In the genomic region with DNA sequence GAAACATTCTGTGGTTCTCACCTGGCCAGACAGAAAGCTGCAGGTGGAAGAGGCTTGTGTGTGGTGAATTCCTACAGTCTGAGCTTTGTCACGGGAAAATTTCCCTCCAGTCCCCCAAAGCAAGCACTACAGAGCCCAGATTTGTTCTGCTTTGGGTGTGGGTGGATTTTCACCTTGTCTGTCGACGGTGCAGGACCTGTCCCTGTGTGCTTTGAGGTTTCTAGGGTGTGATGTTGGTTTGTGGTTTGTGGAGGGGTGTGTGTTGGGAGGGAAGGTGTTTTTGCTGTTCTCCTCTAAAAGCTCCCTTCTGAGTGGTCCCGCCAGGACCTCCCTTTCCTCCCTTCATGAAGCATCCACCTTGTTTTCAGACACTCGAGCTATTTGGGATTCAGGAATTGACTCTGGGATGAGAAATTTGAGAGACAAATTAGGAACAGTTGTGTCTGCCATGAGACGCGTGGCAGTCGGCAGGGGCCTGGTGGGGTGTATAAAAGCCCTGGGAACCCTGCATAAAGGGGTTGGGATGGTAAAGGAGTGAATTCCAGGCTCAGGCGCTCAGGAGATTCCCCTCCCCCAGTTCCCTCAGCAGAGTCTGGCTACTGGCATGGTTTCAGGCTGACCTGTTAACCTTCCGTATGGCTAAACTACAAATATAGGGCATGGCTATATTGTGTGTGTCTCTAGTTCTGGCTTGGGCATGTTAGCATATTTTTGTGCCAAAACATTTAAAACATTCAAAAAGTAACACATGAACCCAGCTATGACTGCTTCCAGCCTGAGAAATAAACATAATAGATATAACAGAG, we compare ENCODE assay signal across 9 cellular contexts.
DNase-seq lines count a peak whose midpoint lies in the region; ATAC-seq and TF ChIP-seq lines count a peak whose summit lies in the region.
"Had no signal": no experiment of that assay in that cellular context is flagged by ENCODE, and none has a peak within 500 bp of the region (broad histone marks: within the 10 kb centered on the region; RNA-seq: fewer than 3 reads in every experiment).

No MANE protein-coding gene starts in this region.

- no peaks in the 10 kb centered on the region for H3K27me3 ChIP-seq in upper lobe of right lung

- no peak for TF ChIP-seq CTCF in upper lobe of right lung (IDR thresholded peaks at IDR 0.05)
- no peak for TF ChIP-seq CTCF in GM13977 (IDR thresholded peaks at IDR 0.05; ENCODE audit: extremely low read depth, insufficient read depth, missing control alignments)

- intact Hi-C loops in Right ventricle myocardium inferior (cut with DNase I) (no loop called here), cardiac septum (cut with DNase I) (no loop called here), upper lobe of right lung (cut with DNase I) (no loop called here)

- peak overlapping the region; percentile 21 for H3K4me3 ChIP-seq in upper lobe of right lung

- ATAC-seq in Right ventricle myocardium inferior (peak; percentile 37), upper lobe of right lung (no peak), GM21576 (IDR thresholded peaks at IDR 0.05; ENCODE audit: unreplicated experiment) (no peak)

- peak overlapping the region; percentile 55 for H3K27ac ChIP-seq in upper lobe of right lung
- H3K27ac ChIP-seq: VCaP had no signal

- peaks cover 42% of the 10 kb centered on the region for H3K4me1 ChIP-seq in upper lobe of right lung

- no peak for DNase-seq in Right ventricle myocardium inferior (ENCODE audit: missing footprints)
- no peak for DNase-seq in cardiac septum (ENCODE audit: low spot score)
- DNase-seq in activated CD8-positive, alpha-beta memory T cell treated with anti-CD3 and anti-CD28 coated beads, Interleukin-2, amount 50 U/mL, for 4 hours, result peak; percentile 40
- DNase-seq in iPS-NIHi7 (ENCODE audit: extremely low spot score), result peak; percentile 59
- DNase-seq in upper lobe of right lung, result no peak
- no peak for DNase-seq in globus pallidus (ENCODE audit: low spot score)
- no peak for DNase-seq in GM13977 (ENCODE audit: low spot score)

- no peaks in the 10 kb centered on the region for H3K36me3 ChIP-seq in upper lobe of right lung

- H3K9me3 ChIP-seq in upper lobe of right lung, result no peaks in the 10 kb centered on the region

- in situ Hi-C loops in GM13977 (cut with MboI; ENCODE audit: low pct_unique_long_range_greater_than_20kb, low sequenced_read_pairs, unreplicated experiment), result no loop called here

Comparison
In these comparisons a context has a peak if more than half of its experiments do, and no peak if none do; other contexts are left out.
1. DNase-seq: peak in activated CD8-positive, alpha-beta memory T cell treated with anti-CD3 and anti-CD28 coated beads, Interleukin-2, amount 50 U/mL, for 4 hours (single experiment) and iPS-NIHi7 (single experiment); none in Right ventricle myocardium inferior (single experiment), cardiac septum (single experiment), upper lobe of right lung (single experiment), globus pallidus (single experiment) and GM13977 (single experiment).